27 cellular contexts compared by ENCODE assay signal in the genomic region with DNA sequence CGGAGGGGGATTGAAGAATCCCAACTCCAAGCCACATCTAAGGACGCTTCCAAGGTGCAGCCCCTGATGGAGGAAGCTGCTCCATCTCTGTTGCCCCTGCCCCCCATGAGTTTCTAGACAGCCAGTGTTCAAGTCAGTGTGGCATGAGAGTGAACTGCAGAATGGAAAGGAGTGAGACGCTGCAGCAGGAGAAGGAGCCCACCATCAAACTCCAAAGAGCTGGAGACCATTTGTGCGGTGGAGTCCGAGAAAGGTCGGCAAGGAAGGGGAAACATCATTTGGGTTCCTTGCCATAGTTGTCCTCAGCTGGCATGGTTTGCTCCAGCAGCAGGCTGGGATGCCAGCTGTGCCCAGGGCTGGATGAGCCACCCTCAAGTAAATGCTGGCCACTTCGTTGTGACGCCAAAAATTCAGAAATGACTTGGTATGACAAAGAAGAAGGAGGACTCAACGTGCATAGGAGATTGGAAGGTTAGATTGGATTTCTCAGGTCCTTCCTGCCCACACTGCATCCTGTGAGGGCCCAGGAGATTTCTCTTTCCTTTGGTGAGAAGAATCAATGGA. TPM values are rescaled to one million over a fixed set of nuclear protein-coding genes. Genes with fewer than 3 reads are reported as not detected.
"Had no signal": no experiment of that assay in that cellular context is flagged by ENCODE, and none has a peak within 500 bp of the region (broad histone marks: within the 10 kb centered on the region; RNA-seq: fewer than 3 reads in every experiment).

No MANE protein-coding gene starts in this region.

- H3K4me3 Mint-ChIP-seq: dendritic cell treated with granulocyte-macrophage colony-stimulating factor and Interleukin-4, amounts not matched to agents 40 ng/mL and 50 ng/mL, for 4 days; effector memory CD8-positive, alpha-beta T cell; nephron progenitor cell; stimulated activated memory B cell treated with anti-CD40 and anti-IgM and Interleukin-4, amounts not matched to agents 10 μg/mL and 1 μg/mL and 100 μg/mL, for 72 hours; stimulated activated naive CD8-positive, alpha-beta T cell treated with anti-CD3 and anti-CD28 coated beads, Interleukin-15, Interleukin-2, amounts not matched to agents 100 ng/mL and 50 ng/mL, for 24 hours had no signal

- H3K4me1 ChIP-seq: foreskin keratinocyte, parathyroid adenoma, testis had no signal

- H3K9me3 ChIP-seq: esophagus squamous epithelium, prostate gland, right lobe of liver, spleen, testis, tibial nerve, upper lobe of right lung had no signal

- H3K27ac Mint-ChIP-seq: dendritic cell treated with granulocyte-macrophage colony-stimulating factor and Interleukin-4, amounts not matched to agents 40 ng/mL and 50 ng/mL, for 4 days; effector memory CD8-positive, alpha-beta T cell; nephron progenitor cell; stimulated activated memory B cell treated with anti-CD40 and anti-IgM and Interleukin-4, amounts not matched to agents 10 μg/mL and 1 μg/mL and 100 μg/mL, for 72 hours; stimulated activated naive CD8-positive, alpha-beta T cell treated with anti-CD3 and anti-CD28 coated beads, Interleukin-15, Interleukin-2, amounts not matched to agents 100 ng/mL and 50 ng/mL, for 24 hours had no signal

- H3K27me3 ChIP-seq: esophagus squamous epithelium, hepatocyte, right lobe of liver, spleen, testis, tibial nerve, upper lobe of right lung had no signal

- H3K27ac ChIP-seq: esophagus squamous epithelium, foreskin keratinocyte, hepatocyte, parathyroid adenoma, right lobe of liver, spleen, testis, tibial nerve, upper lobe of right lung had no signal

- H3K4me3 ChIP-seq: esophagus squamous epithelium, hepatocyte, lung, prostate gland, right lobe of liver, spleen, testis, tibial nerve, upper lobe of right lung had no signal

- H3K4me2 ChIP-seq: hepatocyte had no signal

- ATAC-seq: effector memory CD8-positive, alpha-beta T cell; foreskin keratinocyte; left colon; naive thymus-derived CD4-positive, alpha-beta T cell; stimulated activated memory B cell treated with anti-CD40 and anti-IgM and Interleukin-4, amounts not matched to agents 10 μg/mL and 1 μg/mL and 100 μg/mL, for 72 hours; upper lobe of right lung had no signal

- DNase-seq: effector memory CD8-positive, alpha-beta T cell; esophagus squamous epithelium; foreskin keratinocyte; head of caudate nucleus; left colon; left ventricle myocardium superior; mesenchymal stem cell; naive thymus-derived CD4-positive, alpha-beta T cell; nephron progenitor cell; retina; right lobe of liver; spleen; stimulated activated CD4-positive, alpha-beta T cell treated with anti-CD3 and anti-CD28 coated beads, Interleukin-15, amount 100 ng/mL, for 24 hours; stimulated activated CD4-positive, alpha-beta T cell treated with anti-CD3 and anti-CD28 coated beads, Interleukin-1b, Interleukin-23, amount 100 ng/mL, for 48 hours; stimulated activated CD4-positive, alpha-beta T cell treated with anti-CD3 and anti-CD28 coated beads, Interleukin-4, amount 100 ng/mL, for 24 hours; testis; upper lobe of right lung had no signal

- H3K9ac ChIP-seq: parathyroid adenoma had no signal

- H3K79me2 ChIP-seq: hepatocyte, parathyroid adenoma had no signal

- H3K9me3 Mint-ChIP-seq: dendritic cell treated with granulocyte-macrophage colony-stimulating factor and Interleukin-4, amounts not matched to agents 40 ng/mL and 50 ng/mL, for 4 days; effector memory CD8-positive, alpha-beta T cell; naive thymus-derived CD4-positive, alpha-beta T cell; stimulated activated memory B cell treated with anti-CD40 and anti-IgM and Interleukin-4, amounts not matched to agents 10 μg/mL and 1 μg/mL and 100 μg/mL, for 72 hours; stimulated activated naive CD8-positive, alpha-beta T cell treated with anti-CD3 and anti-CD28 coated beads, Interleukin-15, Interleukin-2, amounts not matched to agents 100 ng/mL and 50 ng/mL, for 24 hours had no signal

RNA-seq across cellular contexts. Expression of a gene that starts 21.4 kb away (rescaled TPM):
- total RNA-seq: epithelial cell of proximal tubule, foreskin keratinocyte, kidney epithelial cell had no signal
- polyA plus RNA-seq: foreskin keratinocyte; naive thymus-derived CD4-positive, alpha-beta T cell had no signal
